Comparison of ENCODE assay signal across 29 cellular contexts in the genomic region with DNA sequence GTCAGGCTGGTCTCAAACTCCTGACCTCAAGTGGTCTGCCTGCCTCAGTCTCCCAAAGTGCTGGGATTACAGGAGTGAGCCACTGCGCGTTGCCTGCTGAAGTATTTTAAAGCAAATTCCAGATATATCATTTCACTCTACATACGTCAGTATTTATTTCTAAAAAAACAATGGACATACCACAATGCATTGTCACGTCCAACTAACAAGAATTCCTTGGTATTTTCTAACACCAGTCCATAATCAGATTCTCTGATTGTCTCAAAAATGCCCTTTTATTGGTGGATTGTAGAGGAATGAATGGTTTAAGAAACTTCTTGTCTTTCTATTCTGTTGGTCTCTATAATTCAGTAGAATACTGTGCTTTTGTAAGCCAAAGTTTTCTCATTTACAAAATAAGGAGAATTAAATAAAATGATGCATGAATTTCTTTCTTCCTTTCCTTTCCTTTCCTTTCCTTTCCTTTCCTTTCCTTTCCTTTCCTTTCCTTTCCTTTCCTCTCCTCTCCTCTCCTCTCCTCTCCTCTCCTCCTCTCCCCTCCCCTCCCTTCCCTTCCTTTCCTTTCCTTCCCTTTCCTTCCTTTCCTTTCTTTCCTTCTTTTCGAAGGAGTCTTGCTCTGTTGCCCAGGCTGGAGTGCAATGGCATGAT.
"Had no signal": no experiment of that assay in that cellular context is flagged by ENCODE, and none has a peak within 500 bp of the region (broad histone marks: within the 10 kb centered on the region; RNA-seq: fewer than 3 reads in every experiment).

No MANE protein-coding gene starts in this region.

- ATAC-seq: activated CD8-positive, alpha-beta T cell treated with anti-CD3 and anti-CD28 coated beads, Interleukin-2, amount 10 ng/mL, durations not matched to agents 7 days and 5 days; activated naive CD4-positive, alpha-beta T cell treated with anti-CD3 and anti-CD28 coated beads, Interleukin-2, amount 50 U/mL, for 72 hours; activated naive CD8-positive, alpha-beta T cell treated with anti-CD3 and anti-CD28 coated beads, Interleukin-2, amount 50 U/mL, for 24 hours; Panc1; Right ventricle myocardium inferior; T-cell had no signal

- DNase-seq: activated CD4-positive, CD25-positive, alpha-beta regulatory T cell; activated CD8-positive, alpha-beta memory T cell treated with anti-CD3 and anti-CD28 coated beads, Interleukin-2, amount 50 U/mL, for 48 hours; activated CD8-positive, alpha-beta T cell treated with anti-CD3 and anti-CD28 coated beads, Interleukin-2, amount 10 ng/mL, durations not matched to agents 7 days and 5 days; activated effector memory CD4-positive, alpha-beta T cell treated with Interleukin-2 at 50 U/mL for 16 hours; activated naive CD4-positive, alpha-beta T cell treated with Interleukin-2 at 50 U/mL for 16 hours; activated naive CD8-positive, alpha-beta T cell treated with anti-CD3 and anti-CD28 coated beads, Interleukin-2, amount 50 U/mL, for 24 hours; activated T-cell treated with anti-CD3 and anti-CD28 coated beads, Interleukin-2, amount 50 U/mL, for 1 hour; amygdala; caudate nucleus; MV-4-11; NCI-H1092 treated with DMSO at 0.1 percent for 48 hours; NCI-H1417 treated with DMSO at 0.1 percent for 48 hours; NCI-H1694; NCI-H2029 treated with DMSO at 0.1 percent for 48 hours; NCI-H510A treated with DMSO at 0.1 percent for 48 hours; NCI-H69; NK-92 treated with Interleukin-12 subunit alpha and Interleukin-12 subunit beta, amount 100 ng/mL, for 24 hours; OCI-M1; RPMI8226; T-cell; T-helper 2 cell; T1000 had no signal

- H3K9me3 Mint-ChIP-seq: activated naive CD4-positive, alpha-beta T cell treated with anti-CD3 and anti-CD28 coated beads, Interleukin-2, amount 50 U/mL, for 72 hours; activated naive CD8-positive, alpha-beta T cell treated with anti-CD3 and anti-CD28 coated beads, Interleukin-2, amount 50 U/mL, for 24 hours; T-cell had no signal

- H3K27ac ChIP-seq: breast epithelium, KMS-11, SK-N-MC had no signal

- H3K27me3 Mint-ChIP-seq: activated naive CD8-positive, alpha-beta T cell treated with anti-CD3 and anti-CD28 coated beads, Interleukin-2, amount 50 U/mL, for 24 hours; T-cell had no signal

- H3K27ac Mint-ChIP-seq: activated CD8-positive, alpha-beta T cell treated with anti-CD3 and anti-CD28 coated beads, Interleukin-2, amount 10 ng/mL, durations not matched to agents 7 days and 5 days; activated naive CD8-positive, alpha-beta T cell treated with anti-CD3 and anti-CD28 coated beads, Interleukin-2, amount 50 U/mL, for 24 hours had no signal

- H3K36me3 ChIP-seq: breast epithelium had no signal

- H3K4me3 Mint-ChIP-seq: activated CD8-positive, alpha-beta T cell treated with anti-CD3 and anti-CD28 coated beads, Interleukin-2, amount 10 ng/mL, durations not matched to agents 7 days and 5 days; activated naive CD8-positive, alpha-beta T cell treated with anti-CD3 and anti-CD28 coated beads, Interleukin-2, amount 50 U/mL, for 24 hours; T-cell had no signal

- H3K9ac ChIP-seq: KMS-11 had no signal

- H3K4me1 ChIP-seq: breast epithelium had no signal

- H3K9me3 ChIP-seq: breast epithelium had no signal

- H3K4me3 ChIP-seq: breast epithelium, SK-N-MC had no signal

- H3K36me3 Mint-ChIP-seq: activated naive CD4-positive, alpha-beta T cell treated with anti-CD3 and anti-CD28 coated beads, Interleukin-2, amount 50 U/mL, for 72 hours had no signal

- H3K27me3 ChIP-seq: breast epithelium had no signal

- FAIRE-seq: TTC549 had no signal
